ENCODE assay signal across 24 cellular contexts in genomic region chr12:30990776-30991175, GRCh38.
"Had no signal": no experiment of that assay in that cellular context is flagged by ENCODE, and none has a peak within 500 bp of the region (broad histone marks: within the 10 kb centered on the region; RNA-seq: fewer than 3 reads in every experiment).

No MANE protein-coding gene starts in this region.

- H3K4me1 Mint-ChIP-seq: mesothelial cell of epicardium; naive B cell; natural killer cell; stimulated activated memory B cell treated with anti-CD40 and anti-IgM and Interleukin-4, amounts not matched to agents 10 μg/mL and 1 μg/mL and 100 μg/mL, for 72 hours had no signal

- H3K9me3 Mint-ChIP-seq: mesothelial cell of epicardium; naive B cell; natural killer cell; nephron progenitor cell; neural progenitor cell; stimulated activated memory B cell treated with anti-CD40 and anti-IgM and Interleukin-4, amounts not matched to agents 10 μg/mL and 1 μg/mL and 100 μg/mL, for 72 hours had no signal

- H3K36me3 ChIP-seq: left ventricle myocardium inferior, neural progenitor cell, neutrophil, right atrium auricular region, right lobe of liver, suprapubic skin, thoracic aorta, tibial artery, upper lobe of right lung had no signal

- H3K27ac Mint-ChIP-seq: mesothelial cell of epicardium; natural killer cell; nephron progenitor cell; neural progenitor cell; progenitor cell of endocrine pancreas; stimulated activated memory B cell treated with anti-CD40 and anti-IgM and Interleukin-4, amounts not matched to agents 10 μg/mL and 1 μg/mL and 100 μg/mL, for 72 hours had no signal

- H3K9me3 ChIP-seq: left ventricle myocardium inferior, neutrophil, right atrium auricular region, right lobe of liver, suprapubic skin, thoracic aorta, tibial artery, upper lobe of right lung had no signal

- H3K4me3 Mint-ChIP-seq: mesothelial cell of epicardium; naive B cell; natural killer cell; nephron progenitor cell; neural progenitor cell; stimulated activated memory B cell treated with anti-CD40 and anti-IgM and Interleukin-4, amounts not matched to agents 10 μg/mL and 1 μg/mL and 100 μg/mL, for 72 hours had no signal

- H3K4me3 ChIP-seq: left ventricle myocardium inferior, lung, neural progenitor cell, right atrium auricular region, right lobe of liver, smooth muscle cell, suprapubic skin, thoracic aorta, tibial artery, upper lobe of right lung had no signal

- H3K36me3 Mint-ChIP-seq: mesothelial cell of epicardium; naive B cell; natural killer cell; neural progenitor cell; stimulated activated memory B cell treated with anti-CD40 and anti-IgM and Interleukin-4, amounts not matched to agents 10 μg/mL and 1 μg/mL and 100 μg/mL, for 72 hours had no signal

- H3K27ac ChIP-seq: left ventricle myocardium inferior, neural progenitor cell, neutrophil, right atrium auricular region, right lobe of liver, suprapubic skin, thoracic aorta, tibial artery, upper lobe of right lung had no signal

- ATAC-seq: natural killer cell; right lobe of liver; stimulated activated memory B cell treated with anti-CD40 and anti-IgM and Interleukin-4, amounts not matched to agents 10 μg/mL and 1 μg/mL and 100 μg/mL, for 72 hours; upper lobe of right lung had no signal

- H3K27me3 Mint-ChIP-seq: naive B cell; stimulated activated memory B cell treated with anti-CD40 and anti-IgM and Interleukin-4, amounts not matched to agents 10 μg/mL and 1 μg/mL and 100 μg/mL, for 72 hours had no signal

- DNase-seq: islet precursor cell; left ventricle myocardium inferior; naive B cell; natural killer cell; nephron progenitor cell; occipital lobe; right lobe of liver; stimulated activated CD4-positive, alpha-beta T cell treated with anti-CD3 and anti-CD28 coated beads, Interleukin-1b, Interleukin-23, amount 100 ng/mL, for 48 hours; stimulated activated CD4-positive, alpha-beta T cell treated with anti-CD3 and anti-CD28 coated beads, Interleukin-2, amount 100 ng/mL, for 48 hours; stimulated activated CD4-positive, alpha-beta T cell treated with anti-CD3 and anti-CD28 coated beads, Interleukin-4, amount 100 ng/mL, for 4 hours; stimulated activated CD8-positive, alpha-beta memory T cell treated with anti-CD3 and anti-CD28 coated beads, Interleukin-4, amount 100 ng/mL, for 48 hours; stimulated activated naive CD4-positive, alpha-beta T cell treated with Interleukin-2 at 50 U/mL for 16 hours; tibial artery; upper lobe of right lung had no signal

- H3K4me1 ChIP-seq: neural progenitor cell, right lobe of liver, suprapubic skin, upper lobe of right lung had no signal
